16 cellular contexts compared by ENCODE assay signal in the genomic region with DNA sequence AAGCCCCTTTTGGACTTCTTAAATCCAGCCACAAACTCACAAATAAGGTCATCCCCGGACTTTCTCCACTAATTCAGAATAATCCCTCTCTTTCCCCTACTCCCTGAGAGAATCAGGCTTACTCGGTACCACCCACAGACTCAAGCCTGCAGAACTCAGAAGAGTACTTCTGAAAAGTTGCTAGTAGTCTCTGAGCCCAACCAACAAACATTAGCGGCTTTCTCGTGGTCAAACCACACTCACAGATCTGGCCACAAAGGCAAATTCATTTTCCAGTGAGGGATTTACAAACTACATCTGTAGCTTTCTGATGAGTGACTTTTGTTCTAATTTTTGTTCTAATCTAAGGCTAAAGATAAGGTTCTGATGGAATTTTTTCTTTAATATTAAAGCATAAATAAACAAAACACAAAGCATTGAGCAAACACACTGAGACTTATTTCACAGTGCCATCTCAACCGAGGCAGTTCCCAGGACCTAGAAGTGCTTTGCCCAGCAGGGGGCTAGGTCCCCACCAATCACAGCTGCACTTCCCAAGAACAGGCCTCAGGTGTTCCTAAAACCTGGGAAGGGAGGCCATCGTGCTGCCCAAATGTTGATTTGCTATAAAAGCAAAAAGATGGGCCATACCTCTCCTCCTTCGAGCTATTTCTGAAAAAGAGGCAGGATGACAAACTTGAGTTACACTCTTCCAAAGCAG.
A peak's percentile ranks its signal among the peaks of the same experiment; 100 is the strongest.
DNase-seq lines count a peak whose midpoint lies in the region; ATAC-seq and TF ChIP-seq lines count a peak whose summit lies in the region.
"Had no signal": no experiment of that assay in that cellular context is flagged by ENCODE, and none has a peak within 500 bp of the region (broad histone marks: within the 10 kb centered on the region; RNA-seq: fewer than 3 reads in every experiment).

No MANE protein-coding gene starts in this region.

- intact Hi-C loops in lower leg skin (cut with DNase I; ENCODE audit: low total_unique reads): no loop called here

- no peak overlapping the region for H3K4me3 Mint-ChIP-seq in activated T-cell treated with anti-CD3 and anti-CD28 coated beads, Interleukin-2, amount 50 U/mL, for 4 hours
- H3K4me3 Mint-ChIP-seq: activated T-cell treated with anti-CD3 and anti-CD28 coated beads, Interleukin-2, amount 50 U/mL, for 72 hours; CD8-positive, alpha-beta memory T cell had no signal

- TF ChIP-seq CTCF in AG10803 (conservative IDR thresholded peaks at IDR 0.05; ENCODE audit: low read length): peak; percentile 12; the same call in 1 of the 2 replicates
- TF ChIP-seq CTCF in fibroblast of the aortic adventitia (IDR thresholded peaks at IDR 0.05; ENCODE audit: insufficient read depth, low read length): peak; percentile 14
- TF ChIP-seq CTCF in lower leg skin (IDR thresholded peaks at IDR 0.05): no peak

- DNase-seq in AG10803 (ENCODE audit: low read depth) (peak; percentile 75), MV-4-11 (lab: John Stamatoyannopoulos, UW) (peak; percentile 63), fibroblast of the aortic adventitia (ENCODE audit: low read depth) (peak; percentile 47), lower leg skin (ENCODE audit: low spot score in 2 of 2) (no peak), SIG-M5 treated with dmso at 0.1 percent for 504 hours (lab: John Stamatoyannopoulos, UW; ENCODE audit: unreplicated experiment) (no peak)
- DNase-seq in activated T-cell treated with anti-CD3 and anti-CD28 coated beads, Interleukin-2, amount 50 U/mL, for 4 hours: no peak
- DNase-seq: activated T-cell treated with anti-CD3 and anti-CD28 coated beads, Interleukin-2, amount 50 U/mL, for 72 hours; caudate nucleus; CD8-positive, alpha-beta memory T cell; foreskin keratinocyte; left ventricle myocardium superior; OCI-M1; psoas muscle; tibial artery had no signal

- no peak overlapping the region for H3K4me3 ChIP-seq in AG10803 (ENCODE audit: low read length)
- no peak overlapping the region for H3K4me3 ChIP-seq in fibroblast of the aortic adventitia (ENCODE audit: low read depth, low read length)
- H3K4me3 ChIP-seq in lower leg skin (ENCODE audit: low read depth, poor library complexity, severe bottlenecking): no peak overlapping the region
- H3K4me3 ChIP-seq: psoas muscle, tibial artery had no signal

- WGBS in lower leg skin, 2 donors: 81 to 82% methylated on average over 7 of the region's 7 CpGs

- no peaks in the 10 kb centered on the region for H3K9me3 Mint-ChIP-seq in activated T-cell treated with anti-CD3 and anti-CD28 coated beads, Interleukin-2, amount 50 U/mL, for 4 hours
- H3K9me3 Mint-ChIP-seq: activated T-cell treated with anti-CD3 and anti-CD28 coated beads, Interleukin-2, amount 50 U/mL, for 72 hours; CD8-positive, alpha-beta memory T cell had no signal

- no peak for TF ChIP-seq POLR2A in lower leg skin (IDR thresholded peaks at IDR 0.05)

- peak; percentile 71 for ATAC-seq in GM19023 (IDR thresholded peaks at IDR 0.05; ENCODE audit: unreplicated experiment)
- no peak for ATAC-seq in GM19035 (IDR thresholded peaks at IDR 0.05; ENCODE audit: unreplicated experiment)
- no peak for ATAC-seq in activated T-cell treated with anti-CD3 and anti-CD28 coated beads, Interleukin-2, amount 50 U/mL, for 4 hours
- ATAC-seq: activated T-cell treated with anti-CD3 and anti-CD28 coated beads, Interleukin-2, amount 50 U/mL, for 72 hours; foreskin keratinocyte; left ventricle myocardium superior; psoas muscle had no signal

- H3K4me1 Mint-ChIP-seq in activated T-cell treated with anti-CD3 and anti-CD28 coated beads, Interleukin-2, amount 50 U/mL, for 4 hours (ENCODE audit: low read depth): no peaks in the 10 kb centered on the region
- H3K4me1 Mint-ChIP-seq: CD8-positive, alpha-beta memory T cell had no signal

- no peaks in the 10 kb centered on the region for H3K36me3 Mint-ChIP-seq in activated T-cell treated with anti-CD3 and anti-CD28 coated beads, Interleukin-2, amount 50 U/mL, for 4 hours (ENCODE audit: insufficient read depth)
- H3K36me3 Mint-ChIP-seq: CD8-positive, alpha-beta memory T cell had no signal

- H3K27me3 Mint-ChIP-seq in activated T-cell treated with anti-CD3 and anti-CD28 coated beads, Interleukin-2, amount 50 U/mL, for 4 hours (ENCODE audit: low read depth): peaks cover 7% of the 10 kb centered on the region

Comparison
In these comparisons a context has a peak if more than half of its experiments do, and no peak if none do; other contexts are left out.
1. DNase-seq: peak in AG10803 (single experiment), MV-4-11 (single experiment) and fibroblast of the aortic adventitia (single experiment); none in lower leg skin (0 of 2), activated T-cell treated with anti-CD3 and anti-CD28 coated beads, Interleukin-2, amount 50 U/mL, for 4 hours (single experiment) and SIG-M5 treated with dmso at 0.1 percent for 504 hours (single experiment).
2. CTCF ChIP-seq: peak in AG10803 (single experiment) and fibroblast of the aortic adventitia (single experiment); none in lower leg skin (0 of 3).